In genomic region chr9:33125871-33126822, GRCh38 we compare ENCODE assay signal across 1 cellular context.
TF ChIP-seq lines count a peak whose summit lies in the region.

No MANE protein-coding gene starts in this region.

TF ChIP-seq in HepG2, 621 proteins besides CTCF, POLR2A, EP300 and RAD21:
- TF ChIP-seq, protein P1, sequence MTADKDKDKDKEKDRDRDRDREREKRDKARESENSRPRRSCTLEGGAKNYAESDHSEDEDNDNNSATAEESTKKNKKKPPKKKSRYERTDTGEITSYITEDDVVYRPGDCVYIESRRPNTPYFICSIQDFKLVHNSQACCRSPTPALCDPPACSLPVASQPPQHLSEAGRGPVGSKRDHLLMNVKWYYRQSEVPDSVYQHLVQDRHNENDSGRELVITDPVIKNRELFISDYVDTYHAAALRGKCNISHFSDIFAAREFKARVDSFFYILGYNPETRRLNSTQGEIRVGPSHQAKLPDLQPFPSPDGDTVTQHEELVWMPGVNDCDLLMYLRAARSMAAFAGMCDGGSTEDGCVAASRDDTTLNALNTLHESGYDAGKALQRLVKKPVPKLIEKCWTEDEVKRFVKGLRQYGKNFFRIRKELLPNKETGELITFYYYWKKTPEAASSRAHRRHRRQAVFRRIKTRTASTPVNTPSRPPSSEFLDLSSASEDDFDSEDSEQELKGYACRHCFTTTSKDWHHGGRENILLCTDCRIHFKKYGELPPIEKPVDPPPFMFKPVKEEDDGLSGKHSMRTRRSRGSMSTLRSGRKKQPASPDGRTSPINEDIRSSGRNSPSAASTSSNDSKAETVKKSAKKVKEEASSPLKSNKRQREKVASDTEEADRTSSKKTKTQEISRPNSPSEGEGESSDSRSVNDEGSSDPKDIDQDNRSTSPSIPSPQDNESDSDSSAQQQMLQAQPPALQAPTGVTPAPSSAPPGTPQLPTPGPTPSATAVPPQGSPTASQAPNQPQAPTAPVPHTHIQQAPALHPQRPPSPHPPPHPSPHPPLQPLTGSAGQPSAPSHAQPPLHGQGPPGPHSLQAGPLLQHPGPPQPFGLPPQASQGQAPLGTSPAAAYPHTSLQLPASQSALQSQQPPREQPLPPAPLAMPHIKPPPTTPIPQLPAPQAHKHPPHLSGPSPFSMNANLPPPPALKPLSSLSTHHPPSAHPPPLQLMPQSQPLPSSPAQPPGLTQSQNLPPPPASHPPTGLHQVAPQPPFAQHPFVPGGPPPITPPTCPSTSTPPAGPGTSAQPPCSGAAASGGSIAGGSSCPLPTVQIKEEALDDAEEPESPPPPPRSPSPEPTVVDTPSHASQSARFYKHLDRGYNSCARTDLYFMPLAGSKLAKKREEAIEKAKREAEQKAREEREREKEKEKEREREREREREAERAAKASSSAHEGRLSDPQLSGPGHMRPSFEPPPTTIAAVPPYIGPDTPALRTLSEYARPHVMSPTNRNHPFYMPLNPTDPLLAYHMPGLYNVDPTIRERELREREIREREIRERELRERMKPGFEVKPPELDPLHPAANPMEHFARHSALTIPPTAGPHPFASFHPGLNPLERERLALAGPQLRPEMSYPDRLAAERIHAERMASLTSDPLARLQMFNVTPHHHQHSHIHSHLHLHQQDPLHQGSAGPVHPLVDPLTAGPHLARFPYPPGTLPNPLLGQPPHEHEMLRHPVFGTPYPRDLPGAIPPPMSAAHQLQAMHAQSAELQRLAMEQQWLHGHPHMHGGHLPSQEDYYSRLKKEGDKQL (CRISPR knock-in tag; IDR thresholded peaks at IDR 0.05; ENCODE audit: low read depth): no peak
- TF ChIP-seq HMG20B (CRISPR knock-in tag; conservative IDR thresholded peaks at IDR 0.05): no peak
- no peak for TF ChIP-seq FOXC1 (CRISPR knock-in tag; IDR thresholded peaks at IDR 0.05; ENCODE audit: borderline replicate concordance)
- TF ChIP-seq BHLHE40 (IDR thresholded peaks at IDR 0.05; ENCODE audit: low read length): no peak
- no peak for TF ChIP-seq SAFB2 (CRISPR knock-in tag; IDR thresholded peaks at IDR 0.05; ENCODE audit: borderline replicate concordance, low read depth)
- TF ChIP-seq FOXA3 (CRISPR knock-in tag; IDR thresholded peaks at IDR 0.05): no peak
